ENCODE assay signal across 16 cellular contexts in genomic region chr6:164826831-164827468, GRCh38.
DNase-seq lines count a peak whose midpoint lies in the region; ATAC-seq, FAIRE-seq and TF ChIP-seq lines count a peak whose summit lies in the region.
"Had no signal": no experiment of that assay in that cellular context is flagged by ENCODE, and none has a peak within 500 bp of the region (broad histone marks: within the 10 kb centered on the region; RNA-seq: fewer than 3 reads in every experiment).

No MANE protein-coding gene starts in this region.

- H3K4me3 ChIP-seq in bronchial epithelial cell (ENCODE audit: low read depth, low read length) (no peak overlapping the region), retinal pigment epithelial cell (ENCODE audit: low read length) (peak overlapping the region; percentile 33)
- H3K4me3 ChIP-seq: psoas muscle had no signal

- no peaks in the 10 kb centered on the region for H3K27me3 ChIP-seq in bronchial epithelial cell (ENCODE audit: control insufficient read depth, insufficient read depth, low read length)

- peak; percentile 32 for DNase-seq in NCI-H1436 (lab: John Stamatoyannopoulos, UW)
- DNase-seq in NCI-H1436 treated with DMSO at 0.1 percent for 48 hours (lab: John Stamatoyannopoulos, UW): no peak
- peak; percentile 74 for DNase-seq in NCI-H146 treated with DMSO at 0.1 percent for 48 hours (lab: John Stamatoyannopoulos, UW; ENCODE audit: unreplicated experiment)
- DNase-seq in bronchial epithelial cell (ENCODE audit: low read depth): peak; percentile 35
- peak; percentile 3 for DNase-seq in retinal pigment epithelial cell (ENCODE audit: low read depth)
- DNase-seq in NCI-H2227 treated with DMSO at 0.1 percent for 48 hours (lab: John Stamatoyannopoulos, UW): no peak
- no peak for DNase-seq in NCI-H226
- DNase-seq: activated CD4-positive, alpha-beta T cell treated with anti-CD3 and anti-CD28 coated beads for 1 hour; activated effector memory CD4-positive, alpha-beta T cell treated with Interleukin-2 at 50 U/mL for 16 hours; DND-41; effector CD4-positive, alpha-beta T cell; psoas muscle; SK-N-SH; stimulated activated CD4-positive, alpha-beta T cell treated with anti-CD3 and anti-CD28 coated beads, Interleukin-15, amount 100 ng/mL, for 24 hours; stimulated activated naive CD8-positive, alpha-beta T cell treated with anti-CD3 and anti-CD28 coated beads, Interleukin-15, Interleukin-2, amounts not matched to agents 100 U/mL and 50 U/mL, for 24 hours had no signal

- ATAC-seq in HG02870 (IDR thresholded peaks at IDR 0.05; ENCODE audit: unreplicated experiment): no peak
- ATAC-seq: psoas muscle; stimulated activated naive CD8-positive, alpha-beta T cell treated with anti-CD3 and anti-CD28 coated beads, Interleukin-15, Interleukin-2, amounts not matched to agents 100 U/mL and 50 U/mL, for 24 hours had no signal

- TF ChIP-seq CTCF in bronchial epithelial cell (IDR thresholded peaks at IDR 0.05; ENCODE audit: insufficient read depth, low read length, severe bottlenecking): no peak
- no peak for TF ChIP-seq CTCF in retinal pigment epithelial cell (conservative IDR thresholded peaks at IDR 0.05; ENCODE audit: low read depth, low read length)

- H3K36me3 ChIP-seq in bronchial epithelial cell (ENCODE audit: control insufficient read depth, insufficient read depth, low read length): no peaks in the 10 kb centered on the region

- FAIRE-seq in bronchial epithelial cell (lab: Jason Lieb, UNC): no peak

Comparison
In these comparisons a context has a peak if more than half of its experiments do, and no peak if none do; other contexts are left out.
1. DNase-seq: peak in NCI-H1436 (single experiment), NCI-H146 treated with DMSO at 0.1 percent for 48 hours (single experiment), bronchial epithelial cell (single experiment) and retinal pigment epithelial cell (single experiment); none in NCI-H1436 treated with DMSO at 0.1 percent for 48 hours (single experiment), NCI-H2227 treated with DMSO at 0.1 percent for 48 hours (single experiment) and NCI-H226 (single experiment).